Comparison of ENCODE assay signal across 2 cellular contexts in the genomic region with DNA sequence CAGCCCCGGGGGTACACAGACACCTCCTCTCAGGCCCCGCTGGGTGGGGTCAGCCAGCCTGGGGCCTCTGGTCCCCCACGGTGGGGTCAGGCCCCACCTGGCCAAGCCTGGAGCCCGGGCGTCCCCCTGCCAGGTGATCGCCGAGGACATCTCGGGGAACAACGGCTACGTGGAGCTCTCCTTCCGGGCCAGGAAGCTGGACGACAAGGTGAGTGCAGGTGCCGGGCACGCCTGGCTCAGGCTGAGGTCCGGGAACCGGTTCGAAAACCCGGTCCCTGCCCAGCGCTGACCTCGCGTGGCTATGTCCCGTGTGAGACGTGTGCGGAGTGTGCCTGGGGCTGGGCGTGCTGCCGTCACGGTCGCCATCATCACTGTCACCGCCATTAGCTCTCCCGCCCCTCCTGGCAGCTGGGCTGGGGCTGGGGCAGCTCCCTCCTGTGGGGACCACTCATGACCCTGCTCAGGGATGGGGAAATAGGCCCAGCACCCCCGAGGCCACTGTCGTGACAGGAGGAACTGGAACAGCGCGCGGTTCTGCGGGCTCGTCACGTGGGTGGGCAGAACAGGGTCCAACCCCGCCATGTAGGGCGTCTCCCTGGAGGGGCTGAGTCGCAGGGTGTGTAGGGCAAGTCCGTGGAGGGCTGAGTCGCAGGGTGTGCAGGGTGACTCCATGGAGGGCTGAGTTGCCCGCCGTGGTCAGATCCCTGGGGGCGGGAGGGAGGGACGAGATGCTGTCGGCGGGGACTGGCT.
TF ChIP-seq lines count a peak whose summit lies in the region.

No MANE protein-coding gene starts in this region.

TF ChIP-seq in HepG2, 621 proteins besides CTCF, POLR2A, EP300 and RAD21:
- TF ChIP-seq, protein P1, sequence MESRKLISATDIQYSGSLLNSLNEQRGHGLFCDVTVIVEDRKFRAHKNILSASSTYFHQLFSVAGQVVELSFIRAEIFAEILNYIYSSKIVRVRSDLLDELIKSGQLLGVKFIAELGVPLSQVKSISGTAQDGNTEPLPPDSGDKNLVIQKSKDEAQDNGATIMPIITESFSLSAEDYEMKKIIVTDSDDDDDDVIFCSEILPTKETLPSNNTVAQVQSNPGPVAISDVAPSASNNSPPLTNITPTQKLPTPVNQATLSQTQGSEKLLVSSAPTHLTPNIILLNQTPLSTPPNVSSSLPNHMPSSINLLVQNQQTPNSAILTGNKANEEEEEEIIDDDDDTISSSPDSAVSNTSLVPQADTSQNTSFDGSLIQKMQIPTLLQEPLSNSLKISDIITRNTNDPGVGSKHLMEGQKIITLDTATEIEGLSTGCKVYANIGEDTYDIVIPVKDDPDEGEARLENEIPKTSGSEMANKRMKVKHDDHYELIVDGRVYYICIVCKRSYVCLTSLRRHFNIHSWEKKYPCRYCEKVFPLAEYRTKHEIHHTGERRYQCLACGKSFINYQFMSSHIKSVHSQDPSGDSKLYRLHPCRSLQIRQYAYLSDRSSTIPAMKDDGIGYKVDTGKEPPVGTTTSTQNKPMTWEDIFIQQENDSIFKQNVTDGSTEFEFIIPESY (CRISPR knock-in tag; IDR thresholded peaks at IDR 0.05): peak; percentile 43; the same call in 1 of the 2 replicates
- TF ChIP-seq ARID5B (CRISPR knock-in tag; IDR thresholded peaks at IDR 0.05) (no peak), YY1 (IDR thresholded peaks at IDR 0.05; ENCODE audit: insufficient read depth, insufficient replicate concordance, low read depth, low read length) (peak; percentile 23), TARDBP (CRISPR knock-in tag; IDR thresholded peaks at IDR 0.05) (no peak), KMT2B (CRISPR knock-in tag; IDR thresholded peaks at IDR 0.05) (no peak), THAP7 (CRISPR knock-in tag; IDR thresholded peaks at IDR 0.05) (no peak), ZNF12 (CRISPR knock-in tag; IDR thresholded peaks at IDR 0.05) (no peak), MTA1 (CRISPR knock-in tag; IDR thresholded peaks at IDR 0.05; ENCODE audit: borderline replicate concordance) (0 out of 2 replicates have a peak, but pooled peaks have one; percentile 31), BRF2 (CRISPR knock-in tag; IDR thresholded peaks at IDR 0.05) (no peak), ZNF205 (CRISPR knock-in tag; IDR thresholded peaks at IDR 0.05) (no peak), KLF16 (CRISPR knock-in tag; IDR thresholded peaks at IDR 0.05) (no peak)
- TF ChIP-seq, protein P2, sequence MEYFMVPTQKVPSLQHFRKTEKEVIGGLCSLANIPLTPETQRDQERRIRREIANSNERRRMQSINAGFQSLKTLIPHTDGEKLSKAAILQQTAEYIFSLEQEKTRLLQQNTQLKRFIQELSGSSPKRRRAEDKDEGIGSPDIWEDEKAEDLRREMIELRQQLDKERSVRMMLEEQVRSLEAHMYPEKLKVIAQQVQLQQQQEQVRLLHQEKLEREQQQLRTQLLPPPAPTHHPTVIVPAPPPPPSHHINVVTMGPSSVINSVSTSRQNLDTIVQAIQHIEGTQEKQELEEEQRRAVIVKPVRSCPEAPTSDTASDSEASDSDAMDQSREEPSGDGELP (IDR thresholded peaks at IDR 0.05; ENCODE audit: borderline replicate concordance, low read depth): no peak
- TF ChIP-seq, protein P3, sequence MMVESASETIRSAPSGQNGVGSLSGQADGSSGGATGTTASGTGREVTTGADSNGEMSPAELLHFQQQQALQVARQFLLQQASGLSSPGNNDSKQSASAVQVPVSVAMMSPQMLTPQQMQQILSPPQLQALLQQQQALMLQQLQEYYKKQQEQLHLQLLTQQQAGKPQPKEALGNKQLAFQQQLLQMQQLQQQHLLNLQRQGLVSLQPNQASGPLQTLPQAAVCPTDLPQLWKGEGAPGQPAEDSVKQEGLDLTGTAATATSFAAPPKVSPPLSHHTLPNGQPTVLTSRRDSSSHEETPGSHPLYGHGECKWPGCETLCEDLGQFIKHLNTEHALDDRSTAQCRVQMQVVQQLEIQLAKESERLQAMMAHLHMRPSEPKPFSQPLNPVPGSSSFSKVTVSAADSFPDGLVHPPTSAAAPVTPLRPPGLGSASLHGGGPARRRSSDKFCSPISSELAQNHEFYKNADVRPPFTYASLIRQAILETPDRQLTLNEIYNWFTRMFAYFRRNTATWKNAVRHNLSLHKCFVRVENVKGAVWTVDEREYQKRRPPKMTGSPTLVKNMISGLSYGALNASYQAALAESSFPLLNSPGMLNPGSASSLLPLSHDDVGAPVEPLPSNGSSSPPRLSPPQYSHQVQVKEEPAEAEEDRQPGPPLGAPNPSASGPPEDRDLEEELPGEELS (CRISPR knock-in tag; IDR thresholded peaks at IDR 0.05): no peak

TF ChIP-seq in WTC11, 78 proteins besides CTCF, POLR2A, EP300 and RAD21:
- TF ChIP-seq ATF2 (CRISPR knock-in tag; IDR thresholded peaks at IDR 0.05; ENCODE audit: borderline replicate concordance, low read depth) (no peak), PRRX2 (CRISPR knock-in tag; IDR thresholded peaks at IDR 0.05) (no peak), NR2C2 (CRISPR knock-in tag; IDR thresholded peaks at IDR 0.05) (no peak), TCF7 (CRISPR knock-in tag; IDR thresholded peaks at IDR 0.05; ENCODE audit: low read depth) (no peak), ESRRA (CRISPR knock-in tag; IDR thresholded peaks at IDR 0.05; ENCODE audit: borderline replicate concordance) (no peak), FOXP1 (CRISPR knock-in tag; IDR thresholded peaks at IDR 0.05; ENCODE audit: borderline replicate concordance) (no peak)
- TF ChIP-seq, protein P4, sequence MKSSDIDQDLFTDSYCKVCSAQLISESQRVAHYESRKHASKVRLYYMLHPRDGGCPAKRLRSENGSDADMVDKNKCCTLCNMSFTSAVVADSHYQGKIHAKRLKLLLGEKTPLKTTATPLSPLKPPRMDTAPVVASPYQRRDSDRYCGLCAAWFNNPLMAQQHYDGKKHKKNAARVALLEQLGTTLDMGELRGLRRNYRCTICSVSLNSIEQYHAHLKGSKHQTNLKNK (CRISPR knock-in tag; IDR thresholded peaks at IDR 0.05): no peak
